8 cellular contexts compared by ENCODE assay signal in genomic region chr7:55073051-55073511, GRCh38. TPM values are rescaled to one million over a fixed set of nuclear protein-coding genes. Genes with fewer than 3 reads are reported as not detected.
DNase-seq lines count a peak whose midpoint lies in the region; ATAC-seq and TF ChIP-seq lines count a peak whose summit lies in the region.

No MANE protein-coding gene starts in this region.

- H3K4me3 ChIP-seq in fibroblast of the aortic adventitia (ENCODE audit: low read depth, low read length), result no peak overlapping the region

- DNase-seq in GM10248 (ENCODE audit: extremely low spot score) (peak; percentile 59), fibroblast of the aortic adventitia (ENCODE audit: low read depth) (peak; percentile 76), pons (ENCODE audit: low spot score) (no peak), superior temporal gyrus (ENCODE audit: extremely low spot score) (no peak), DMS79 (lab: John Stamatoyannopoulos, UW) (no peak), SW480 (ENCODE audit: low spot score) (no peak)

- POLR2A ChIA-PET in GM10248 (lab: Yijun Ruan, JAX), result no interaction called here

- peak; percentile 41 for ATAC-seq in GM21367 (IDR thresholded peaks at IDR 0.05; ENCODE audit: unreplicated experiment)
- peak; percentile 71 for ATAC-seq in HG03558 (IDR thresholded peaks at IDR 0.05; ENCODE audit: extremely low read depth, unreplicated experiment)

- CTCF ChIA-PET in GM10248 (lab: Yijun Ruan, JAX), result no interaction called here

- TF ChIP-seq CTCF in GM10248 (IDR thresholded peaks at IDR 0.05; ENCODE audit: control extremely low read depth, extremely low read depth, low read depth, missing control alignments) (no peak), fibroblast of the aortic adventitia (IDR thresholded peaks at IDR 0.05; ENCODE audit: insufficient read depth, low read length) (no peak)

RNA-seq across cellular contexts. Expression of gene EGFR, which starts 54.3 kb away (rescaled TPM):
- total RNA-seq in fibroblast of the aortic adventitia (ENCODE audit: low replicate concordance), result 48.3 and 147 TPM in 2 replicates

Comparison
In these comparisons a context has a peak if more than half of its experiments do, and no peak if none do; other contexts are left out.
1. DNase-seq: peak in GM10248 (single experiment) and fibroblast of the aortic adventitia (single experiment); none in pons (single experiment), superior temporal gyrus (single experiment), DMS79 (single experiment) and SW480 (single experiment).